15 cellular contexts compared by ENCODE assay signal in genomic region chr2:241906377-241906770, GRCh38. TPM values are rescaled to one million over a fixed set of nuclear protein-coding genes. Genes with fewer than 3 reads are reported as not detected.
"Had no signal": no experiment of that assay in that cellular context is flagged by ENCODE, and none has a peak within 500 bp of the region (broad histone marks: within the 10 kb centered on the region; RNA-seq: fewer than 3 reads in every experiment).

No MANE protein-coding gene starts in this region.

RNA-seq across cellular contexts. Expression of gene RTP5, which starts 36.8 kb away (rescaled TPM):
- total RNA-seq: heart left ventricle, left colon, left ventricle myocardium inferior, mesothelial cell of epicardium, progenitor cell of endocrine pancreas, pulmonary artery endothelial cell, renal cortical epithelial cell, right atrium auricular region, right lobe of liver, skeletal muscle tissue, smooth muscle cell, suprapubic skin, urinary bladder, vagina had no signal
- polyA plus RNA-seq: heart left ventricle, immature natural killer cell, smooth muscle cell had no signal

RNA-seq across cellular contexts. Expression of gene PDCD1, which starts 47.7 kb away (rescaled TPM):
- total RNA-seq: mesothelial cell of epicardium, progenitor cell of endocrine pancreas, pulmonary artery endothelial cell, skeletal muscle tissue, smooth muscle cell, suprapubic skin, urinary bladder had no signal
- polyA plus RNA-seq: smooth muscle cell had no signal
